In genomic region chr1:177181280-177181630, GRCh38 we compare ENCODE assay signal across 9 cellular contexts. TPM values are rescaled to one million over a fixed set of nuclear protein-coding genes. Genes with fewer than 3 reads are reported as not detected.
DNase-seq lines count a peak whose midpoint lies in the region; ATAC-seq and TF ChIP-seq lines count a peak whose summit lies in the region.
"Had no signal": no experiment of that assay in that cellular context is flagged by ENCODE, and none has a peak within 500 bp of the region (broad histone marks: within the 10 kb centered on the region; RNA-seq: fewer than 3 reads in every experiment).

No MANE protein-coding gene starts in this region.

- peaks cover 0 to 19% (median 13%) of the 10 kb centered on the region in 11 experiments; a peak in 18 of 22 replicates for H3K27me3 ChIP-seq in BLaER1 treated with 17β-estradiol and CSF1 and Interleukin-3, amounts not matched to agents 10 nM and 100 nM
- peaks cover 2% of the 10 kb centered on the region; the same call in 1 of the 2 replicates for H3K27me3 ChIP-seq in H9 (ENCODE audit: insufficient read depth, low read length)
- H3K27me3 ChIP-seq in ascending aorta: no peaks in the 10 kb centered on the region

- no peaks in the 10 kb centered on the region for H3K79me2 ChIP-seq in H9 (ENCODE audit: insufficient read depth, low read length)

- H4K20me1 ChIP-seq in BLaER1 treated with 17β-estradiol and CSF1 and Interleukin-3, amounts not matched to agents 10 nM and 100 nM: no peaks in the 10 kb centered on the region; a peak in 1 of 22 replicates
- H4K20me1 ChIP-seq in H9 (ENCODE audit: control insufficient read depth, insufficient read depth, insufficient read length): no peaks in the 10 kb centered on the region

- no peak for TF ChIP-seq CTCF in H9 (conservative IDR thresholded peaks at IDR 0.05)
- no peak for TF ChIP-seq CTCF in ascending aorta (IDR thresholded peaks at IDR 0.05)

- peak overlapping the region; percentile 38 to 62 (median 41); a peak in 15 of 20 replicates for H3K4me3 ChIP-seq in BLaER1 treated with 17β-estradiol and CSF1 and Interleukin-3, amounts not matched to agents 10 nM and 100 nM
- H3K4me3 ChIP-seq in ascending aorta: peak overlapping the region; percentile 17 to 22

- H2BK15ac ChIP-seq in H9 (ENCODE audit: low read depth, low read length): no peak overlapping the region

- H3K4me1 Mint-ChIP-seq in H9 (peaks cover 10 to 17% of the 10 kb centered on the region in 2 experiments), memory B cell (peaks cover 16% of the 10 kb centered on the region)

- no peak overlapping the region for H3K23ac ChIP-seq in H9 (ENCODE audit: insufficient read length, low read depth, low read length)

- no peak overlapping the region for H2AFZ ChIP-seq in H9 (ENCODE audit: low read length)

- no peak overlapping the region for H3K4ac ChIP-seq in H9 (ENCODE audit: low read depth, low read length)

- H3K27ac ChIP-seq in BLaER1 treated with 17β-estradiol and CSF1 and Interleukin-3, amounts not matched to agents 10 nM and 100 nM: no peak overlapping the region
- no peak overlapping the region for H3K27ac ChIP-seq in H9 (ENCODE audit: insufficient read length, low read depth, low read length)
- no peak overlapping the region for H3K27ac ChIP-seq in ascending aorta

- no peak overlapping the region for H3T11ph ChIP-seq in H9 (ENCODE audit: low read length)

- H3K9me3 Mint-ChIP-seq in H9: peaks cover 0 to 2% of the 10 kb centered on the region in 2 experiments; a peak in 1 of 5 replicates
- peaks cover 3% of the 10 kb centered on the region for H3K9me3 Mint-ChIP-seq in memory B cell

- intact Hi-C loops in ascending aorta (cut with DNase I): loop anchor here (1.0 kb wide), 1 partner anchor 284 kb away; no protein-coding TSS in a partner anchor

- H3K36me3 Mint-ChIP-seq in H9 (ENCODE audit: insufficient read depth in 1 of 3, low read depth in 3 of 3) (no peaks in the 10 kb centered on the region), memory B cell (no peaks in the 10 kb centered on the region)
- H3K36me3 Mint-ChIP-seq: natural killer cell had no signal

- WGBS in H9 (ENCODE audit: extremely low coverage, insufficient read length, low lambda C conversion rate): no CpG with 5 or more reads among the region's 13 CpGs

- H2BK20ac ChIP-seq in H9 (ENCODE audit: low read depth, low read length, poor library complexity, severe bottlenecking): no peak overlapping the region

- H3K27me3 Mint-ChIP-seq in H9 (ENCODE audit: low read depth) (peaks cover 77% of the 10 kb centered on the region), memory B cell (peaks cover 20% of the 10 kb centered on the region)

- H3K9me3 ChIP-seq in BLaER1 treated with 17β-estradiol and CSF1 and Interleukin-3, amounts not matched to agents 10 nM and 100 nM (replicated peaks in 1 of 11): peaks cover 0 to 11% (median 7%) of the 10 kb centered on the region in 11 experiments; a peak in 10 of 22 replicates
- H3K9me3 ChIP-seq in H9 (ENCODE audit: control insufficient read depth, low read depth, low read length) (no peaks in the 10 kb centered on the region), ascending aorta (no peaks in the 10 kb centered on the region)

- peaks cover 6% of the 10 kb centered on the region for H3K23me2 ChIP-seq in H9 (ENCODE audit: insufficient read length, low read depth, low read length, poor library complexity, severe bottlenecking)

- no peaks in the 10 kb centered on the region for H3K79me1 ChIP-seq in H9 (ENCODE audit: insufficient read depth, low read depth, low read length, poor library complexity, severe bottlenecking)

- H3K4me1 ChIP-seq in BLaER1 treated with 17β-estradiol and CSF1 and Interleukin-3, amounts not matched to agents 10 nM and 100 nM: peaks cover 5 to 18% (median 9%) of the 10 kb centered on the region in 10 experiments; a peak in 19 of 20 replicates
- no peaks in the 10 kb centered on the region for H3K4me1 ChIP-seq in H9 (ENCODE audit: insufficient read depth, low read length)
- no peaks in the 10 kb centered on the region for H3K4me1 ChIP-seq in ascending aorta

- no peak overlapping the region for H4K8ac ChIP-seq in H9 (replicated peaks; ENCODE audit: insufficient read length, low read depth, low read length)

- H3K56ac ChIP-seq in H9 (ENCODE audit: insufficient read length, low read depth, low read length): no peak overlapping the region

- H4K91ac ChIP-seq in H9 (ENCODE audit: insufficient read length, low read depth, low read length): no peak overlapping the region

- no peak overlapping the region for H2BK120ac ChIP-seq in H9 (ENCODE audit: low read depth, low read length, poor library complexity, severe bottlenecking)

- no peak for ATAC-seq in memory B cell (ENCODE audit: low read depth)

- H3K18ac ChIP-seq in H9 (ENCODE audit: insufficient read length, low read depth, low read length): no peak overlapping the region

- peak overlapping the region in 7 of 11 experiments; percentile 4 to 52 (median 38); a peak in 8 of 22 replicates for H3K9ac ChIP-seq in BLaER1 treated with 17β-estradiol and CSF1 and Interleukin-3, amounts not matched to agents 10 nM and 100 nM
- no peak overlapping the region for H3K9ac ChIP-seq in H9 (ENCODE audit: extremely low read depth, insufficient read length, low read length)

- H2BK5ac ChIP-seq in H9 (ENCODE audit: insufficient read length, low read length): no peak overlapping the region

- DNase-seq in H9: peak; percentile 52
- DNase-seq in ascending aorta (ENCODE audit: low spot score in 2 of 2): no peak
- no peak for DNase-seq in memory B cell (ENCODE audit: low spot score in 2 of 2)
- DNase-seq in germinal center (ENCODE audit: low spot score): no peak
- DNase-seq in stimulated activated CD4-positive, alpha-beta T cell treated with anti-CD3 and anti-CD28 coated beads, Interleukin-15, amount 100 ng/mL, for 24 hours: no peak
- no peak for DNase-seq in activated naive CD4-positive, alpha-beta T cell (lab: John Stamatoyannopoulos, UW)
- no peak for DNase-seq in NCI-H2196 treated with DMSO at 0.1 percent for 48 hours (lab: John Stamatoyannopoulos, UW; ENCODE audit: unreplicated experiment)
- DNase-seq: natural killer cell had no signal

- H3K4me2 ChIP-seq in BLaER1 treated with 17β-estradiol and CSF1 and Interleukin-3, amounts not matched to agents 10 nM and 100 nM: peak overlapping the region; percentile 63 to 97 (median 83)
- peak overlapping the region; percentile 79 for H3K4me2 ChIP-seq in H9 (ENCODE audit: insufficient read depth, insufficient read length, low read length)

- no peak overlapping the region for H2AK5ac ChIP-seq in H9 (ENCODE audit: insufficient read length, low read length)

- H3K27ac Mint-ChIP-seq in H9: no peak overlapping the region
- no peak overlapping the region for H3K27ac Mint-ChIP-seq in memory B cell
- H3K27ac Mint-ChIP-seq: natural killer cell had no signal

- no peak overlapping the region for H2BK12ac ChIP-seq in H9 (ENCODE audit: insufficient read length, low read depth, low read length)

- no peak overlapping the region for H3K14ac ChIP-seq in H9 (ENCODE audit: insufficient read depth, low read length)

- H4K5ac ChIP-seq in H9 (ENCODE audit: insufficient read length, low read depth, low read length): no peak overlapping the region

- H3K36me3 ChIP-seq in BLaER1 treated with 17β-estradiol and CSF1 and Interleukin-3, amounts not matched to agents 10 nM and 100 nM: no peaks in the 10 kb centered on the region
- no peaks in the 10 kb centered on the region for H3K36me3 ChIP-seq in ascending aorta

- peak overlapping the region; percentile 63 to 81 for H3K4me3 Mint-ChIP-seq in H9
- H3K4me3 Mint-ChIP-seq in memory B cell: peak overlapping the region; percentile 21
- H3K4me3 Mint-ChIP-seq: natural killer cell had no signal

RNA-seq across cellular contexts. Expression of gene BRINP2, which starts 10.5 kb away (rescaled TPM):
- total RNA-seq in H9 (2021) (not detected in 2 replicates), ascending aorta (0.11 TPM)
- total RNA-seq: natural killer cell had no signal

RNA-seq across cellular contexts. Expression of gene ASTN1, which starts 16.7 kb away (rescaled TPM):
- 0.94 and 0.98 TPM in 2 replicates for total RNA-seq in H9 (2021)
- total RNA-seq in ascending aorta: 0.32 TPM
- total RNA-seq: natural killer cell had no signal
